In genomic region chr5:142364251-142365145, GRCh38 we compare ENCODE assay signal across 8 cellular contexts. TPM values are rescaled to one million over a fixed set of nuclear protein-coding genes. Genes with fewer than 3 reads are reported as not detected.
DNase-seq lines count a peak whose midpoint lies in the region; TF ChIP-seq lines count a peak whose summit lies in the region.

No MANE protein-coding gene starts in this region.

- H3K4me3 ChIP-seq in esophagus muscularis mucosa (peak overlapping the region in 2 of 4 donors; percentile 12 to 14), thymus (ENCODE audit: low read length) (no peak overlapping the region)

- no peaks in the 10 kb centered on the region for H3K9me3 Mint-ChIP-seq in progenitor cell of endocrine pancreas (ENCODE audit: low read depth)

- WGBS in esophagus muscularis mucosa, result 80% methylated on average over 20 of the region's 23 CpGs
- 88% methylated on average over 23 of the region's 23 CpGs for WGBS in thymus

- no peak overlapping the region for H3K27ac Mint-ChIP-seq in progenitor cell of endocrine pancreas

- no peak overlapping the region for H3K4me3 Mint-ChIP-seq in progenitor cell of endocrine pancreas (ENCODE audit: low read depth)

- H3K27ac ChIP-seq in esophagus muscularis mucosa (replicated peaks in 1 of 4), result peak overlapping the region in 3 of 4 donors; percentile 75 to 83 (median 81)
- peak overlapping the region; percentile 5 for H3K27ac ChIP-seq in thymus (ENCODE audit: low read depth)

- H3K9me3 ChIP-seq in esophagus muscularis mucosa (no peaks in the 10 kb centered on the region), thymus (ENCODE audit: control insufficient read depth) (no peaks in the 10 kb centered on the region)

- TF ChIP-seq EP300 in esophagus muscularis mucosa (IDR thresholded peaks at IDR 0.05), result no peak

- H3K27me3 ChIP-seq in esophagus muscularis mucosa (no peaks in the 10 kb centered on the region), thymus (ENCODE audit: control insufficient read depth, insufficient read depth) (peaks cover 15% of the 10 kb centered on the region)

- H3K27me3 Mint-ChIP-seq in progenitor cell of endocrine pancreas, result no peaks in the 10 kb centered on the region

- H3K36me3 ChIP-seq in esophagus muscularis mucosa (no peaks in the 10 kb centered on the region), thymus (ENCODE audit: control insufficient read depth, insufficient read depth) (no peaks in the 10 kb centered on the region)

- H3K4me1 ChIP-seq in esophagus muscularis mucosa (peaks cover 17 to 37% (median 29%) of the 10 kb centered on the region in 4 donors), thymus (ENCODE audit: control insufficient read depth, insufficient read depth, low read length) (peaks cover 10% of the 10 kb centered on the region)

- H3K36me3 Mint-ChIP-seq in progenitor cell of endocrine pancreas (ENCODE audit: insufficient read depth), result no peaks in the 10 kb centered on the region

- intact Hi-C loops in esophagus muscularis mucosa (cut with DNase I), result no loop called here

- DNase-seq in NCI-H526 (lab: John Stamatoyannopoulos, UW), result peak; percentile 31 to 49
- DNase-seq in NCI-H526 treated with DMSO at 0.1 percent for 48 hours (lab: John Stamatoyannopoulos, UW), result no peak
- peak; percentile 51 to 95 (median 91) for DNase-seq in NCI-H1417 (lab: John Stamatoyannopoulos, UW)
- DNase-seq in esophagus muscularis mucosa (ENCODE audit: extremely low spot score), result no peak
- DNase-seq in progenitor cell of endocrine pancreas (ENCODE audit: low spot score, unreplicated experiment), result no peak
- DNase-seq in mucosa of gallbladder (ENCODE audit: low spot score), result no peak
- DNase-seq in NCI-H2081 treated with DMSO at 0.1 percent for 48 hours (lab: John Stamatoyannopoulos, UW), result no peak

- peaks cover 18% of the 10 kb centered on the region for H3K4me1 Mint-ChIP-seq in progenitor cell of endocrine pancreas (ENCODE audit: low read depth)

- TF ChIP-seq CTCF in esophagus muscularis mucosa (IDR thresholded peaks at IDR 0.05) (no peak), progenitor cell of endocrine pancreas (IDR thresholded peaks at IDR 0.05; ENCODE audit: unreplicated experiment) (no peak)

- TF ChIP-seq POLR2A in esophagus muscularis mucosa (IDR thresholded peaks at IDR 0.05; ENCODE audit: low read depth), result no peak

RNA-seq across cellular contexts. Expression of gene SPRY4, which starts 39.7 kb away (rescaled TPM):
- total RNA-seq in esophagus muscularis mucosa (10 to 100 TPM; 15.4 to 29.0 (median 24.5) TPM), progenitor cell of endocrine pancreas (14.8 and 19.4 TPM in 2 replicates), mucosa of gallbladder (17.4 TPM)
- polyA plus RNA-seq in thymus, result 2.0 TPM

Comparison
In these comparisons a context has a peak if more than half of its experiments do, and no peak if none do; other contexts are left out.
1. DNase-seq: peak in NCI-H526 (2 of 2) and NCI-H1417 (3 of 3); none in NCI-H526 treated with DMSO at 0.1 percent for 48 hours (single experiment), esophagus muscularis mucosa (single experiment), progenitor cell of endocrine pancreas (single experiment), mucosa of gallbladder (single experiment) and NCI-H2081 treated with DMSO at 0.1 percent for 48 hours (single experiment).